ENCODE assay signal across 27 cellular contexts in the genomic region with DNA sequence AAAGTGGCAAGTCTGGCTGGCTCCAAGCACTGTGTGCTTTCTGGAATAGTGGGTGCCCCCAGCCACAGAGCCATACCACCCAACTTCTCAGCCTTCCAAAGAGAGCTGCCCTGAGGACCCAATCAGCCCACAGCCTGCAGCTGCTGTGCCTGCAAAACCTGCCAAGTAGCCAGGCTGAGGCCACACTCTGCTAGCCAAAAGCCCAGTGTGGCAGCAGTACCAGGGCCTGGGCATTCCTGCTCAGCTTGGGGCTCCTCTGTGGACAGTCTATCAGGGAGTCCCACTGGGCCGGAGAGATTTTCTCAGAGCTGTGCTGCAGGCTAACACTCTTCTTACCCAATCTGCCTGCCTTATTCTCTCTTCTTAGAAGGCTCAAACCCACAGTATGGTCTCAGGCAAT.
DNase-seq lines count a peak whose midpoint lies in the region; ATAC-seq and TF ChIP-seq lines count a peak whose summit lies in the region.
"Had no signal": no experiment of that assay in that cellular context is flagged by ENCODE, and none has a peak within 500 bp of the region (broad histone marks: within the 10 kb centered on the region; RNA-seq: fewer than 3 reads in every experiment).

No MANE protein-coding gene starts in this region.

- H3K4me1 Mint-ChIP-seq in chondrocyte (ENCODE audit: low read depth) (peaks cover 19% of the 10 kb centered on the region), type B pancreatic cell (ENCODE audit: unreplicated experiment) (peaks cover 4% of the 10 kb centered on the region)
- H3K4me1 Mint-ChIP-seq in naive thymus-derived CD4-positive, alpha-beta T cell = peaks cover 4 to 18% (median 14%) of the 10 kb centered on the region in 7 donors

- CTCF ChIA-PET in naive thymus-derived CD4-positive, alpha-beta T cell (lab: Charles Lee) = no interaction called here

- POLR2A ChIA-PET in naive thymus-derived CD4-positive, alpha-beta T cell (lab: Charles Lee) = no interaction called here

- no peaks in the 10 kb centered on the region for H3K9me3 ChIP-seq in right atrium auricular region
- no peaks in the 10 kb centered on the region for H3K9me3 ChIP-seq in naive thymus-derived CD4-positive, alpha-beta T cell (ENCODE audit: control insufficient read depth in 2 of 3, low read length in 3 of 3)
- H3K9me3 ChIP-seq: BLaER1, heart left ventricle, ovary had no signal

- intact Hi-C loops in Right ventricle myocardium inferior (cut with DNase I) = loop anchor here (2.0 kb wide), 1 partner anchor 471 kb away; a partner anchor contains a TSS
- intact Hi-C loops in naive thymus-derived CD4-positive, alpha-beta T cell (cut with micrococcal nuclease) = no loop called here

- ATAC-seq in Right ventricle myocardium inferior = no peak
- ATAC-seq in naive thymus-derived CD4-positive, alpha-beta T cell = no peak
- ATAC-seq: activated CD8-positive, alpha-beta T cell treated with anti-CD3 and anti-CD28 coated beads, Interleukin-2, amount 10 ng/mL, durations not matched to agents 7 days and 5 days; heart left ventricle; naive thymus-derived CD8-positive, alpha-beta T cell; SK-N-SH treated with all-trans-retinoic acid at 6 μM for 48 hours; stimulated activated naive CD8-positive, alpha-beta T cell treated with anti-CD3 and anti-CD28 coated beads, Interleukin-15, Interleukin-2, amounts not matched to agents 100 U/mL and 50 U/mL, for 24 hours had no signal

- H3K27me3 Mint-ChIP-seq in chondrocyte (ENCODE audit: low read depth) = peaks cover 53% of the 10 kb centered on the region
- H3K27me3 Mint-ChIP-seq in type B pancreatic cell = peaks cover 80% of the 10 kb centered on the region
- peaks cover 45 to 71% (median 62%) of the 10 kb centered on the region in 5 donors for H3K27me3 Mint-ChIP-seq in naive thymus-derived CD4-positive, alpha-beta T cell

- peaks cover 0 to 22% of the 10 kb centered on the region in 2 donors for H3K4me1 ChIP-seq in right atrium auricular region
- no peaks in the 10 kb centered on the region for H3K4me1 ChIP-seq in naive thymus-derived CD4-positive, alpha-beta T cell (ENCODE audit: control insufficient read depth in 2 of 2, insufficient read depth in 2 of 2, low read length in 2 of 2)

- H3K36me3 ChIP-seq in right atrium auricular region = no peaks in the 10 kb centered on the region
- no peaks in the 10 kb centered on the region for H3K36me3 ChIP-seq in naive thymus-derived CD4-positive, alpha-beta T cell (ENCODE audit: control insufficient read depth in 2 of 3, insufficient read depth in 3 of 3, low read length in 3 of 3)
- H3K36me3 ChIP-seq: BLaER1, heart left ventricle, ovary had no signal

- H3K4me3 Mint-ChIP-seq in chondrocyte (ENCODE audit: unreplicated experiment) (no peak overlapping the region), type B pancreatic cell (no peak overlapping the region)
- H3K4me3 Mint-ChIP-seq in naive thymus-derived CD4-positive, alpha-beta T cell = no peak overlapping the region
- H3K4me3 Mint-ChIP-seq: activated CD8-positive, alpha-beta T cell treated with anti-CD3 and anti-CD28 coated beads, Interleukin-2, amount 10 ng/mL, durations not matched to agents 7 days and 5 days; T-helper 1 cell treated with Interleukin-12 subunit alpha and Interleukin-12 subunit beta and Interleukin-4 antibody, amounts not matched to agents 30 μg/mL and 1 μg/mL, for 36 hours had no signal

- no peak overlapping the region for H3K4me3 ChIP-seq in right atrium auricular region
- H3K4me3 ChIP-seq in naive thymus-derived CD4-positive, alpha-beta T cell (ENCODE audit: low read length) = no peak overlapping the region
- H3K4me3 ChIP-seq: BLaER1, heart left ventricle, ovary had no signal

- no peak for TF ChIP-seq CTCF in right atrium auricular region (IDR thresholded peaks at IDR 0.05)
- no peak for TF ChIP-seq CTCF in chondrocyte (IDR thresholded peaks at IDR 0.05)
- TF ChIP-seq CTCF in type B pancreatic cell (conservative IDR thresholded peaks at IDR 0.05) = no peak

- H3K9me3 Mint-ChIP-seq in chondrocyte (ENCODE audit: low read depth) (no peaks in the 10 kb centered on the region), type B pancreatic cell (no peaks in the 10 kb centered on the region)
- H3K9me3 Mint-ChIP-seq in naive thymus-derived CD4-positive, alpha-beta T cell = peaks cover 0 to 5% (median 0%) of the 10 kb centered on the region in 11 donors
- H3K9me3 Mint-ChIP-seq: T-helper 1 cell treated with Interleukin-12 subunit alpha and Interleukin-12 subunit beta and Interleukin-4 antibody, amounts not matched to agents 30 μg/mL and 1 μg/mL, for 36 hours had no signal

- H3K36me3 Mint-ChIP-seq in chondrocyte (ENCODE audit: low read depth) (no peaks in the 10 kb centered on the region), type B pancreatic cell (no peaks in the 10 kb centered on the region)
- peaks cover 0 to 7% (median 0%) of the 10 kb centered on the region in 5 donors for H3K36me3 Mint-ChIP-seq in naive thymus-derived CD4-positive, alpha-beta T cell

- no peak overlapping the region for H3K27ac ChIP-seq in right atrium auricular region
- no peak overlapping the region for H3K27ac ChIP-seq in naive thymus-derived CD4-positive, alpha-beta T cell (ENCODE audit: low read depth, low read length)
- H3K27ac ChIP-seq: BLaER1, heart left ventricle, ovary had no signal

- peaks cover 4 to 30% of the 10 kb centered on the region in 2 donors for H3K27me3 ChIP-seq in right atrium auricular region
- H3K27me3 ChIP-seq in naive thymus-derived CD4-positive, alpha-beta T cell (ENCODE audit: control insufficient read depth in 2 of 2, insufficient read depth in 2 of 2, low read length in 2 of 2) = peaks cover 0 to 8% of the 10 kb centered on the region in 2 donors
- H3K27me3 ChIP-seq: ovary had no signal

- H3K27ac Mint-ChIP-seq in chondrocyte (ENCODE audit: unreplicated experiment) = no peak overlapping the region
- no peak overlapping the region for H3K27ac Mint-ChIP-seq in type B pancreatic cell
- H3K27ac Mint-ChIP-seq in naive thymus-derived CD4-positive, alpha-beta T cell = no peak overlapping the region
- H3K27ac Mint-ChIP-seq: activated CD8-positive, alpha-beta T cell treated with anti-CD3 and anti-CD28 coated beads, Interleukin-2, amount 10 ng/mL, durations not matched to agents 7 days and 5 days; naive thymus-derived CD8-positive, alpha-beta T cell; T-helper 1 cell treated with Interleukin-12 subunit alpha and Interleukin-12 subunit beta and Interleukin-4 antibody, amounts not matched to agents 30 μg/mL and 1 μg/mL, for 36 hours had no signal

- DNase-seq in Right ventricle myocardium inferior (ENCODE audit: missing footprints) = peak; percentile 49
- no peak for DNase-seq in right atrium auricular region (ENCODE audit: low spot score)
- DNase-seq in chondrocyte (ENCODE audit: low spot score) = peak; percentile 49
- DNase-seq in myocyte (ENCODE audit: low read depth) = peak; percentile 35
- peak; percentile 55 for DNase-seq in type B pancreatic cell (ENCODE audit: extremely low spot score, unreplicated experiment)
- no peak for DNase-seq in activated CD4-positive, alpha-beta T cell treated with anti-CD3 and anti-CD28 coated beads, Interleukin-2, amount 50 U/mL, for 1 hour
- DNase-seq in naive thymus-derived CD4-positive, alpha-beta T cell = no peak
- DNase-seq: activated CD4-positive, alpha-beta T cell treated with anti-CD3 and anti-CD28 coated beads for 1 hour; activated CD8-positive, alpha-beta T cell treated with anti-CD3 and anti-CD28 coated beads, Interleukin-2, amount 10 ng/mL, durations not matched to agents 7 days and 5 days; activated T-cell treated with anti-CD3 and anti-CD28 coated beads, Interleukin-2, amount 50 U/mL, for 1 hour; caudate nucleus; DMS53; HCEC 1CT; KBM-7; midbrain; NCI-H1092 treated with DMSO at 0.1 percent for 48 hours; NCI-H187; NCI-H446 treated with DMSO at 0.1 percent for 48 hours; OCI-M1; stimulated activated CD4-positive, alpha-beta T cell treated with anti-CD3 and anti-CD28 coated beads, Interleukin-2, amount 100 ng/mL, for 24 hours; stimulated activated naive CD8-positive, alpha-beta T cell treated with anti-CD3 and anti-CD28 coated beads, Interleukin-15, Interleukin-2, amounts not matched to agents 100 U/mL and 50 U/mL, for 24 hours had no signal

Comparison
In these comparisons a context has a peak if more than half of its experiments do, and no peak if none do; other contexts are left out.
1. DNase-seq: peak in Right ventricle myocardium inferior (single experiment), chondrocyte (single experiment), myocyte (single experiment) and type B pancreatic cell (single experiment); none in right atrium auricular region (single experiment), activated CD4-positive, alpha-beta T cell treated with anti-CD3 and anti-CD28 coated beads, Interleukin-2, amount 50 U/mL, for 1 hour (single experiment) and naive thymus-derived CD4-positive, alpha-beta T cell (0 of 9).